Comparison of ENCODE assay signal across 8 cellular contexts in genomic region chr1:150629115-150629928, GRCh38. TPM values are rescaled to one million over a fixed set of nuclear protein-coding genes. Genes with fewer than 3 reads are reported as not detected.
DNase-seq lines count a peak whose midpoint lies in the region; ATAC-seq, FAIRE-seq and TF ChIP-seq lines count a peak whose summit lies in the region.

Gene ENSA (minus strand): TSS chr1:150629612. CDS start chr1:150629470, 142 bp downstream.

- in situ Hi-C loops in GM18951 (cut with MboI; ENCODE audit: low sequenced_read_pairs, unreplicated experiment): no loop called here

- FAIRE-seq in bronchial epithelial cell (lab: Jason Lieb, UNC) (no peak), small intestine (lab: Jason Lieb, UNC) (no peak)

- peak within 1 kb of the TSS; percentile 90 to 97 for H3K27ac ChIP-seq in small intestine (ENCODE audit: low read depth in 1 of 2, low read length in 1 of 2)

- DNase-seq in AG08396 (ENCODE audit: low spot score) (peak; percentile 92), NCI-H2227 treated with DMSO at 0.1 percent for 48 hours (lab: John Stamatoyannopoulos, UW) (peak; percentile 98), bronchial epithelial cell (ENCODE audit: low read depth) (peak; percentile 99), iPS-NIHi11 (ENCODE audit: low spot score) (peak; percentile 92), small intestine (peak; percentile 100)

- peaks cover 0 to 1% of the 10 kb centered on the region in 2 donors for H3K4me1 ChIP-seq in small intestine (ENCODE audit: control insufficient read depth in 2 of 2, insufficient read depth in 1 of 2, low read depth in 1 of 2, low read length in 1 of 2)

- no peak for TF ChIP-seq CTCF in WI38 (IDR thresholded peaks at IDR 0.05; ENCODE audit: low read depth, low read length)
- no peak for TF ChIP-seq CTCF in bronchial epithelial cell (IDR thresholded peaks at IDR 0.05; ENCODE audit: insufficient read depth, low read length, severe bottlenecking)

- H3K36me3 ChIP-seq in bronchial epithelial cell (ENCODE audit: control insufficient read depth, insufficient read depth, low read length) (no peaks in the 10 kb centered on the region), small intestine (ENCODE audit: control insufficient read depth in 2 of 2, insufficient read depth in 2 of 2, low read length in 2 of 2) (peaks cover 5 to 16% of the 10 kb centered on the region in 2 donors)

- 0 to 1% (median 1%) methylated on average over 48 to 49 of the region's 49 CpGs for WGBS in small intestine, 3 donors

- peak; percentile 65 for TF ChIP-seq POLR2A in GM18951 (IDR thresholded peaks at IDR 0.05; ENCODE audit: extremely low read depth, insufficient read depth, insufficient read length)

- H3K27me3 ChIP-seq in bronchial epithelial cell (ENCODE audit: control insufficient read depth, insufficient read depth, low read length): no peaks in the 10 kb centered on the region
- no peaks in the 10 kb centered on the region for H3K27me3 ChIP-seq in small intestine (ENCODE audit: control insufficient read depth in 2 of 2, insufficient read depth in 2 of 2, low read length in 2 of 2)

- ATAC-seq in HG03175 (IDR thresholded peaks at IDR 0.05; ENCODE audit: unreplicated experiment): peak; percentile 94

- H3K4me3 ChIP-seq in WI38 (ENCODE audit: low read depth, low read length) (peak within 1 kb of the TSS; percentile 87), bronchial epithelial cell (ENCODE audit: low read depth, low read length) (peak within 1 kb of the TSS; percentile 52), small intestine (ENCODE audit: low read depth in 1 of 2, low read length in 2 of 2) (peak within 1 kb of the TSS; percentile 51 to 64)

- H3K9me3 ChIP-seq in small intestine (ENCODE audit: control insufficient read depth, low read depth): no peaks in the 10 kb centered on the region

RNA-seq across cellular contexts. Expression of gene ENSA, which starts in this region (rescaled TPM):
- total RNA-seq in bronchial epithelial cell: 123 and 124 TPM in 2 replicates
- polyA plus RNA-seq in small intestine: 100 to 1,000 TPM; 143 to 188 (median 160) TPM

Comparison
In these comparisons a context has a peak if more than half of its experiments do, and no peak if none do; other contexts are left out.
1. Peak in every context shown above with its lines: DNase-seq, ATAC-seq, H3K4me3 ChIP-seq and H3K27ac ChIP-seq.